Comparison of ENCODE assay signal across 16 cellular contexts in the genomic region with DNA sequence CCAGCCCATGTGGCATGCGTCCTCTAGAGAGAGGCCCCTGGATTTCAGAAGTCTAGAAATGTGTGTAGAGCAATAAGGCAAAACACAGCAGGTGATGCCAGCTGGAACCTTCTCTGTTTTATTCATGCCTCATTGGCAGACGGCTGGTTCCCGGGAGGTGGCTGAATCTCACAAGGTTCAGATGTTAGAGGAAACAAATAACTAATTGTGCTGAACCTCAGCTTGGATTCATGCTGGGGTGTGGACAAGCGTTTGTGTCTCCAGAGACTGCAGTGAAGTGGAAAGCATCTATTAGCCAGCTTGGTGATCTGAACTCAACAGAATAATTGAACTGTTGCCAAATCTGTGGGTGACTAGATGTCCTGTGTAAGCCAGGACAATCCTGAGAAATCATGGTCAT.
DNase-seq lines count a peak whose midpoint lies in the region; ATAC-seq and TF ChIP-seq lines count a peak whose summit lies in the region.
"Had no signal": no experiment of that assay in that cellular context is flagged by ENCODE, and none has a peak within 500 bp of the region (broad histone marks: within the 10 kb centered on the region; RNA-seq: fewer than 3 reads in every experiment).

No MANE protein-coding gene starts in this region.

- H3K36me3 Mint-ChIP-seq in activated CD4-positive, alpha-beta memory T cell treated with anti-CD3 and anti-CD28 coated beads, Interleukin-2, amount 10 ng/mL, durations not matched to agents 7 days and 5 days (ENCODE audit: low read depth), result no peaks in the 10 kb centered on the region

- ATAC-seq in heart left ventricle (peak in 3 of 4 donors; percentile 26 to 53 (median 36)), left cardiac atrium (no peak), HG02970 (IDR thresholded peaks at IDR 0.05; ENCODE audit: low FRiP score, unreplicated experiment) (no peak)
- ATAC-seq: mucosa of descending colon, upper lobe of right lung had no signal

- H3K36me3 ChIP-seq in heart left ventricle (no peaks in the 10 kb centered on the region), right atrium auricular region (no peaks in the 10 kb centered on the region), WERI-Rb-1 (no peaks in the 10 kb centered on the region)
- H3K36me3 ChIP-seq: upper lobe of right lung had no signal

- peak in 1 of 5 donors; percentile 24 for DNase-seq in heart left ventricle
- DNase-seq in right atrium auricular region (ENCODE audit: low spot score), result no peak
- peak; percentile 74 for DNase-seq in NCI-H446 treated with DMSO at 0.1 percent for 48 hours (lab: John Stamatoyannopoulos, UW)
- DNase-seq in left cardiac atrium, result peak; percentile 17
- DNase-seq in WERI-Rb-1, result no peak
- no peak for DNase-seq in activated CD4-positive, alpha-beta memory T cell treated with anti-CD3 and anti-CD28 coated beads, Interleukin-2, amount 10 ng/mL, durations not matched to agents 7 days and 5 days
- no peak for DNase-seq in HuH-7.5 (ENCODE audit: low spot score)
- DNase-seq: activated CD4-positive, alpha-beta T cell treated with anti-CD3 and anti-CD28 coated beads, Interleukin-2, amount 50 U/mL, for 1 hour; activated effector memory CD4-positive, alpha-beta T cell treated with Interleukin-2 at 50 U/mL for 16 hours; mucosa of descending colon; NCI-H1048; RPMI8226; upper lobe of right lung had no signal

- CTCF ChIA-PET in activated CD4-positive, alpha-beta memory T cell treated with anti-CD3 and anti-CD28 coated beads, Interleukin-2, amount 10 ng/mL, durations not matched to agents 7 days and 5 days (lab: Charles Lee), result no interaction called here

- H3K4me1 ChIP-seq in heart left ventricle, result peaks cover 0 to 10% (median 2%) of the 10 kb centered on the region in 12 donors
- H3K4me1 ChIP-seq in right atrium auricular region, result no peaks in the 10 kb centered on the region
- H3K4me1 ChIP-seq: upper lobe of right lung had no signal

- TF ChIP-seq POLR2A in heart left ventricle (IDR thresholded peaks at IDR 0.05), result no peak

- intact Hi-C loops in heart left ventricle (cut with DNase I) (no loop called here), left cardiac atrium (cut with DNase I) (no loop called here)

- H3K27me3 ChIP-seq in heart left ventricle (no peaks in the 10 kb centered on the region), right atrium auricular region (no peaks in the 10 kb centered on the region), WERI-Rb-1 (ENCODE audit: insufficient read depth, low read depth, severe bottlenecking) (no peaks in the 10 kb centered on the region)
- H3K27me3 ChIP-seq: upper lobe of right lung had no signal

- no peak overlapping the region for H3K4me3 ChIP-seq in heart left ventricle
- no peak overlapping the region for H3K4me3 ChIP-seq in right atrium auricular region
- no peak overlapping the region for H3K4me3 ChIP-seq in WERI-Rb-1 (ENCODE audit: low read depth, low read length)
- H3K4me3 ChIP-seq: mucosa of descending colon, upper lobe of right lung had no signal

- peaks cover 5% of the 10 kb centered on the region for H3K27me3 Mint-ChIP-seq in activated CD4-positive, alpha-beta memory T cell treated with anti-CD3 and anti-CD28 coated beads, Interleukin-2, amount 10 ng/mL, durations not matched to agents 7 days and 5 days
- H3K27me3 Mint-ChIP-seq: progenitor cell of endocrine pancreas had no signal

- H3K9me3 ChIP-seq in heart left ventricle (no peaks in the 10 kb centered on the region), right atrium auricular region (no peaks in the 10 kb centered on the region), WERI-Rb-1 (ENCODE audit: severe bottlenecking) (no peaks in the 10 kb centered on the region)
- H3K9me3 ChIP-seq: mucosa of descending colon, upper lobe of right lung had no signal

- TF ChIP-seq CTCF in heart left ventricle (IDR thresholded peaks at IDR 0.05) (no peak), right atrium auricular region (IDR thresholded peaks at IDR 0.05) (no peak), WERI-Rb-1 (IDR thresholded peaks at IDR 0.05; ENCODE audit: low read depth, low read length) (no peak)

- H3K4me1 Mint-ChIP-seq in activated CD4-positive, alpha-beta memory T cell treated with anti-CD3 and anti-CD28 coated beads, Interleukin-2, amount 10 ng/mL, durations not matched to agents 7 days and 5 days, result no peaks in the 10 kb centered on the region

- no peaks in the 10 kb centered on the region for H3K9me3 Mint-ChIP-seq in activated CD4-positive, alpha-beta memory T cell treated with anti-CD3 and anti-CD28 coated beads, Interleukin-2, amount 10 ng/mL, durations not matched to agents 7 days and 5 days
- H3K9me3 Mint-ChIP-seq: T-helper 2 cell treated with Interferon-gamma antibody and Interleukin-4, amounts not matched to agents 5 μg/mL and 100 μg/mL, for 36 hours had no signal

- WGBS in heart left ventricle, 4 donors, result 31 to 65% (median 41%) methylated on average over 4 of the region's 4 CpGs

- no peak overlapping the region for H3K4me3 Mint-ChIP-seq in activated CD4-positive, alpha-beta memory T cell treated with anti-CD3 and anti-CD28 coated beads, Interleukin-2, amount 10 ng/mL, durations not matched to agents 7 days and 5 days
- H3K4me3 Mint-ChIP-seq: T-helper 2 cell treated with Interferon-gamma antibody and Interleukin-4, amounts not matched to agents 5 μg/mL and 100 μg/mL, for 36 hours had no signal

- POLR2A ChIA-PET in activated CD4-positive, alpha-beta memory T cell treated with anti-CD3 and anti-CD28 coated beads, Interleukin-2, amount 10 ng/mL, durations not matched to agents 7 days and 5 days (lab: Charles Lee), result no interaction called here

- H3K27ac ChIP-seq in heart left ventricle (no peak overlapping the region), right atrium auricular region (no peak overlapping the region), WERI-Rb-1 (no peak overlapping the region)
- H3K27ac ChIP-seq: upper lobe of right lung had no signal

- no peak overlapping the region for H3K27ac Mint-ChIP-seq in activated CD4-positive, alpha-beta memory T cell treated with anti-CD3 and anti-CD28 coated beads, Interleukin-2, amount 10 ng/mL, durations not matched to agents 7 days and 5 days
- H3K27ac Mint-ChIP-seq: progenitor cell of endocrine pancreas; T-helper 2 cell treated with Interferon-gamma antibody and Interleukin-4, amounts not matched to agents 5 μg/mL and 100 μg/mL, for 36 hours had no signal

Comparison
In these comparisons a context has a peak if more than half of its experiments do, and no peak if none do; other contexts are left out.
1. ATAC-seq: peak in heart left ventricle (3 of 4); none in left cardiac atrium (0 of 2) and HG02970 (single experiment).
2. DNase-seq: peak in NCI-H446 treated with DMSO at 0.1 percent for 48 hours (single experiment) and left cardiac atrium (single experiment); none in right atrium auricular region (single experiment), WERI-Rb-1 (single experiment), activated CD4-positive, alpha-beta memory T cell treated with anti-CD3 and anti-CD28 coated beads, Interleukin-2, amount 10 ng/mL, durations not matched to agents 7 days and 5 days (single experiment) and HuH-7.5 (single experiment).